In genomic region chr12:129193263-129193871, GRCh38 we compare ENCODE assay signal across 8 cellular contexts.
DNase-seq lines count a peak whose midpoint lies in the region; ATAC-seq and TF ChIP-seq lines count a peak whose summit lies in the region.

No MANE protein-coding gene starts in this region.

- H3K9me3 ChIP-seq in H9 (ENCODE audit: control insufficient read depth, low read depth, low read length) (no peaks in the 10 kb centered on the region), left lung (peaks cover 0 to 21% of the 10 kb centered on the region in 2 donors), aorta (ENCODE audit: control insufficient read depth, low read length) (peaks cover 2% of the 10 kb centered on the region)

- H3K23me2 ChIP-seq in H9 (ENCODE audit: insufficient read length, low read depth, low read length, poor library complexity, severe bottlenecking) = no peaks in the 10 kb centered on the region

- H3K27me3 Mint-ChIP-seq in Calu3 (ENCODE audit: unreplicated experiment) = no peaks in the 10 kb centered on the region
- H3K27me3 Mint-ChIP-seq in H9 (ENCODE audit: low read depth) = no peaks in the 10 kb centered on the region
- no peaks in the 10 kb centered on the region; the same call in none of the 2 replicates for H3K27me3 Mint-ChIP-seq in WTC11 (ENCODE audit: low read depth)

- H3K4ac ChIP-seq in H9 (ENCODE audit: low read depth, low read length) = no peak overlapping the region

- no peaks in the 10 kb centered on the region for H3K36me3 ChIP-seq in left lung
- no peaks in the 10 kb centered on the region for H3K36me3 ChIP-seq in aorta (ENCODE audit: control insufficient read depth in 1 of 2, insufficient read depth in 2 of 2, low read length in 1 of 2)

- DNase-seq in Calu3 (peak; percentile 41), H9 (peak; percentile 58), WTC11 (ENCODE audit: low spot score) (peak; percentile 32), left lung (no peak), KG1 (lab: John Stamatoyannopoulos, UW) (no peak), aorta (no peak)

- no peak overlapping the region for H3K56ac ChIP-seq in H9 (ENCODE audit: insufficient read length, low read depth, low read length)

- H4K5ac ChIP-seq in H9 (ENCODE audit: insufficient read length, low read depth, low read length) = no peak overlapping the region

- no peak overlapping the region for H3K18ac ChIP-seq in H9 (ENCODE audit: insufficient read length, low read depth, low read length)

- no peak overlapping the region for H3K4me3 ChIP-seq in left lung
- no peak overlapping the region for H3K4me3 ChIP-seq in aorta (ENCODE audit: low read length in 2 of 2)

- H2AK5ac ChIP-seq in H9 (ENCODE audit: insufficient read length, low read length) = no peak overlapping the region

- intact Hi-C loops in Calu3 (cut with micrococcal nuclease; ENCODE audit: unreplicated experiment) = no loop called here
- intact Hi-C loops in left lung (cut with DNase I) = no loop called here
- intact Hi-C loops in aorta (cut with DNase I) = no loop called here

- H3K9me3 Mint-ChIP-seq in Calu3 (ENCODE audit: low read depth, unreplicated experiment) (peaks cover 11% of the 10 kb centered on the region), H9 (peaks cover 6 to 10% of the 10 kb centered on the region in 2 experiments; a peak in 4 of 5 replicates), WTC11 (peaks cover 74% of the 10 kb centered on the region)

- no peaks in the 10 kb centered on the region for H3K4me1 ChIP-seq in H9 (ENCODE audit: insufficient read depth, low read length)
- no peaks in the 10 kb centered on the region for H3K4me1 ChIP-seq in left lung
- H3K4me1 ChIP-seq in aorta (ENCODE audit: control insufficient read depth in 1 of 2, insufficient read depth in 2 of 2, low read length in 2 of 2) = no peaks in the 10 kb centered on the region

- H2BK15ac ChIP-seq in H9 (ENCODE audit: low read depth, low read length) = no peak overlapping the region

- CTCF ChIA-PET in Calu3 (lab: Charles Lee) = interaction anchor here (0.7 kb wide), 1 partner anchor 19 kb away, joined by 3 read pairs; no protein-coding TSS in a partner anchor
- CTCF ChIA-PET in WTC11 (lab: Charles Lee) = no interaction called here

- H3K27ac ChIP-seq in H9 (ENCODE audit: insufficient read length, low read depth, low read length) (no peak overlapping the region), left lung (no peak overlapping the region), aorta (ENCODE audit: low read depth in 1 of 2, low read length in 2 of 2) (no peak overlapping the region)

- no peak overlapping the region for H3K23ac ChIP-seq in H9 (ENCODE audit: insufficient read length, low read depth, low read length)

- no peak overlapping the region for H4K91ac ChIP-seq in H9 (ENCODE audit: insufficient read length, low read depth, low read length)

- no peak overlapping the region for H2AFZ ChIP-seq in H9 (ENCODE audit: low read length)

- no peaks in the 10 kb centered on the region for H4K20me1 ChIP-seq in H9 (ENCODE audit: control insufficient read depth, insufficient read depth, insufficient read length)

- H3K9ac ChIP-seq in H9 (ENCODE audit: extremely low read depth, insufficient read length, low read length) = no peak overlapping the region

- H3K79me2 ChIP-seq in H9 (ENCODE audit: insufficient read depth, low read length) = no peaks in the 10 kb centered on the region

- H3K4me3 Mint-ChIP-seq in Calu3 (ENCODE audit: low read depth, unreplicated experiment) (no peak overlapping the region), H9 (no peak overlapping the region), WTC11 (no peak overlapping the region)

- no peak overlapping the region for H3T11ph ChIP-seq in H9 (ENCODE audit: low read length)

- H2BK12ac ChIP-seq in H9 (ENCODE audit: insufficient read length, low read depth, low read length) = no peak overlapping the region

- H2BK20ac ChIP-seq in H9 (ENCODE audit: low read depth, low read length, poor library complexity, severe bottlenecking) = no peak overlapping the region

- H3K36me3 Mint-ChIP-seq in Calu3 (ENCODE audit: insufficient read depth, unreplicated experiment) (no peaks in the 10 kb centered on the region), H9 (ENCODE audit: insufficient read depth in 1 of 3, low read depth in 3 of 3) (peaks cover 0 to 5% (median 0%) of the 10 kb centered on the region in 3 experiments; a peak in 2 of 7 replicates), WTC11 (peaks cover 75% of the 10 kb centered on the region)

- no peak overlapping the region for H4K8ac ChIP-seq in H9 (replicated peaks; ENCODE audit: insufficient read length, low read depth, low read length)

- TF ChIP-seq CTCF in Calu3 (IDR thresholded peaks at IDR 0.05; ENCODE audit: unreplicated experiment) = peak; percentile 87
- peak; percentile 93 for TF ChIP-seq CTCF in H9 (conservative IDR thresholded peaks at IDR 0.05)
- TF ChIP-seq CTCF in WTC11 (IDR thresholded peaks at IDR 0.05) = peak; percentile 64
- TF ChIP-seq CTCF in left lung (IDR thresholded peaks at IDR 0.05) = peak; percentile 45 to 52

- H3K27me3 ChIP-seq in H9 (ENCODE audit: insufficient read depth, low read length) (no peaks in the 10 kb centered on the region), left lung (no peaks in the 10 kb centered on the region), aorta (ENCODE audit: control insufficient read depth in 1 of 2, insufficient read depth in 2 of 2, low read length in 1 of 2) (no peaks in the 10 kb centered on the region)

- H2BK5ac ChIP-seq in H9 (ENCODE audit: insufficient read length, low read length) = no peak overlapping the region

- no TSS peak for BruUV-seq in Calu3 (replicated peaks; lab: Mats Ljungman, UMichigan)

- POLR2A ChIA-PET in WTC11 (lab: Charles Lee) = no interaction called here

- H3K4me2 ChIP-seq in H9 (ENCODE audit: insufficient read depth, insufficient read length, low read length) = no peak overlapping the region

- no peaks in the 10 kb centered on the region for H3K79me1 ChIP-seq in H9 (ENCODE audit: insufficient read depth, low read depth, low read length, poor library complexity, severe bottlenecking)

- no peak overlapping the region for H3K14ac ChIP-seq in H9 (ENCODE audit: insufficient read depth, low read length)

- no peak for ATAC-seq in WTC11
- peak; percentile 59 for ATAC-seq in left lung
- ATAC-seq in GM18498 (IDR thresholded peaks at IDR 0.05; ENCODE audit: unreplicated experiment) = no peak
- ATAC-seq in HG03135 (IDR thresholded peaks at IDR 0.05; ENCODE audit: unreplicated experiment) = no peak
- no peak for ATAC-seq in aorta (ENCODE audit: low FRiP score)

- no peak overlapping the region for H2BK120ac ChIP-seq in H9 (ENCODE audit: low read depth, low read length, poor library complexity, severe bottlenecking)

- no CpG with 5 or more reads among the region's 4 CpGs for WGBS in H9 (ENCODE audit: extremely low coverage, insufficient read length, low lambda C conversion rate)
- 55 to 65% methylated on average over 4 of the region's 4 CpGs for WGBS in aorta, 2 donors

- H3K4me1 Mint-ChIP-seq in Calu3 (ENCODE audit: low read depth, unreplicated experiment) (no peaks in the 10 kb centered on the region), H9 (peaks cover 2 to 10% of the 10 kb centered on the region in 2 experiments; a peak in 3 of 4 replicates), WTC11 (no peaks in the 10 kb centered on the region)

- H3K27ac Mint-ChIP-seq in Calu3 (ENCODE audit: unreplicated experiment) (no peak overlapping the region), H9 (no peak overlapping the region), WTC11 (no peak overlapping the region)

TF ChIP-seq in WTC11, 78 proteins besides CTCF, POLR2A, EP300 and RAD21 (continues in another document):
- TF ChIP-seq, protein P1, sequence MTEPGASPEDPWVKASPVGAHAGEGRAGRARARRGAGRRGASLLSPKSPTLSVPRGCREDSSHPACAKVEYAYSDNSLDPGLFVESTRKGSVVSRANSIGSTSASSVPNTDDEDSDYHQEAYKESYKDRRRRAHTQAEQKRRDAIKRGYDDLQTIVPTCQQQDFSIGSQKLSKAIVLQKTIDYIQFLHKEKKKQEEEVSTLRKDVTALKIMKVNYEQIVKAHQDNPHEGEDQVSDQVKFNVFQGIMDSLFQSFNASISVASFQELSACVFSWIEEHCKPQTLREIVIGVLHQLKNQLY (CRISPR knock-in tag; IDR thresholded peaks at IDR 0.05) = no peak
- TF ChIP-seq STAT6 (CRISPR knock-in tag; conservative IDR thresholded peaks at IDR 0.05; ENCODE audit: low read depth) (no peak), NFATC4 (CRISPR knock-in tag; IDR thresholded peaks at IDR 0.05) (no peak), USF1 (CRISPR knock-in tag; IDR thresholded peaks at IDR 0.05) (no peak)

Comparison
In these comparisons a context has a peak if more than half of its experiments do, and no peak if none do; other contexts are left out.
1. DNase-seq: peak in Calu3 (single experiment), H9 (single experiment) and WTC11 (single experiment); none in left lung (0 of 2), KG1 (single experiment) and aorta (0 of 2).
2. Peak in every context shown above with its lines, with median percentiles within 50 percentile points of each other: CTCF ChIP-seq.